ENCODE assay signal across 10 cellular contexts in genomic region chr9:89113851-89114250, GRCh38.
"Had no signal": no experiment of that assay in that cellular context is flagged by ENCODE, and none has a peak within 500 bp of the region (broad histone marks: within the 10 kb centered on the region; RNA-seq: fewer than 3 reads in every experiment).

No MANE protein-coding gene starts in this region.

- H3K9ac ChIP-seq: GM23248 had no signal

- H3K27ac Mint-ChIP-seq: GM23338, H9, HFFc6 had no signal

- H3K4me1 ChIP-seq: HAP-1 had no signal

- H2AFZ ChIP-seq: GM23248, GM23338 had no signal

- H3K27ac ChIP-seq: GM23248 had no signal

- H3K4me2 ChIP-seq: GM23338 had no signal

- ATAC-seq: GM23338, HCT116 had no signal

- FAIRE-seq: H1 had no signal

- H3K36me3 ChIP-seq: HAP-1 had no signal

- H3K9me3 ChIP-seq: HAP-1 had no signal

- H3K4me3 Mint-ChIP-seq: GM23338, H9, HFFc6 had no signal

- H3K9me3 Mint-ChIP-seq: GM23338, H9, HFFc6 had no signal

- DNase-seq: GM23248, GOT3, H7, H9, HCEC 1CT, HFFc6 had no signal

- H3K4me3 ChIP-seq: GM23248, GM23338, HAP-1 had no signal
